ENCODE assay signal across 1 cellular context in genomic region chr3:131075632-131076328, GRCh38.
TF ChIP-seq lines count a peak whose summit lies in the region.

No MANE protein-coding gene starts in this region.

TF ChIP-seq in IMR-90, 13 proteins besides CTCF, POLR2A, EP300 and RAD21 (continued from another document):
- TF ChIP-seq USF2 (IDR thresholded peaks at IDR 0.05; ENCODE audit: low read depth, low read length) = no peak
- TF ChIP-seq MXI1 (IDR thresholded peaks at IDR 0.05; ENCODE audit: borderline replicate concordance, low read depth, low read length) = no peak
- no peak for TF ChIP-seq BHLHE40 (IDR thresholded peaks at IDR 0.05; ENCODE audit: low read depth, low read length)
- TF ChIP-seq MAZ (IDR thresholded peaks at IDR 0.05; ENCODE audit: borderline replicate concordance, low read depth, low read length) = no peak
- TF ChIP-seq ELK1 (IDR thresholded peaks at IDR 0.05; ENCODE audit: borderline replicate concordance, low read depth, low read length) = no peak
- no peak for TF ChIP-seq RCOR1 (IDR thresholded peaks at IDR 0.05; ENCODE audit: insufficient replicate concordance, low read length)
